In genomic region chr11:117428186-117428855, GRCh38 we compare ENCODE assay signal across 19 cellular contexts.
DNase-seq lines count a peak whose midpoint lies in the region; TF ChIP-seq lines count a peak whose summit lies in the region.
"Had no signal": no experiment of that assay in that cellular context is flagged by ENCODE, and none has a peak within 500 bp of the region (broad histone marks: within the 10 kb centered on the region; RNA-seq: fewer than 3 reads in every experiment).

No MANE protein-coding gene starts in this region.

- H3K9me3 ChIP-seq in WERI-Rb-1 (ENCODE audit: severe bottlenecking): no peaks in the 10 kb centered on the region
- H3K9me3 ChIP-seq in endodermal cell (ENCODE audit: control insufficient read depth, low read length): no peaks in the 10 kb centered on the region
- no peaks in the 10 kb centered on the region for H3K9me3 ChIP-seq in neuronal stem cell (replicated peaks in 1 of 2; ENCODE audit: control insufficient read depth in 2 of 2, insufficient read depth in 1 of 2, low read depth in 1 of 2, low read length in 2 of 2)
- H3K9me3 ChIP-seq in mammary epithelial cell (replicated peaks; ENCODE audit: insufficient read depth, low read length): no peaks in the 10 kb centered on the region
- no peaks in the 10 kb centered on the region for H3K9me3 ChIP-seq in stomach
- H3K9me3 ChIP-seq: MG63 had no signal

- TF ChIP-seq CTCF in WERI-Rb-1 (IDR thresholded peaks at IDR 0.05; ENCODE audit: low read depth, low read length) (no peak), endodermal cell (conservative IDR thresholded peaks at IDR 0.05) (no peak), mammary epithelial cell (conservative IDR thresholded peaks at IDR 0.05 in 1 of 2, IDR thresholded peaks at IDR 0.05 in 1 of 2; ENCODE audit: extremely low read depth in 1 of 2, insufficient read depth in 1 of 2, low read depth in 1 of 2, low read length in 2 of 2) (no peak), stomach (IDR thresholded peaks at IDR 0.05) (no peak)

- no peak overlapping the region for H4K8ac ChIP-seq in neuronal stem cell (ENCODE audit: low read depth, low read length)

- no peak overlapping the region for H3K4me3 ChIP-seq in WERI-Rb-1 (ENCODE audit: low read depth, low read length)
- no peak overlapping the region for H3K4me3 ChIP-seq in endodermal cell (ENCODE audit: low read length)
- H3K4me3 ChIP-seq in neuronal stem cell (ENCODE audit: low read length in 2 of 2): no peak overlapping the region
- H3K4me3 ChIP-seq in mammary epithelial cell (replicated peaks in 1 of 3; ENCODE audit: insufficient read depth in 1 of 3, low read depth in 2 of 3, low read length in 3 of 3): no peak overlapping the region
- no peak overlapping the region for H3K4me3 ChIP-seq in stomach
- H3K4me3 ChIP-seq: MG63, PC-9 had no signal

- intact Hi-C loops in mammary epithelial cell (cut with micrococcal nuclease): loop anchor here (10.0 kb wide), 1 partner anchor 166 kb away; no protein-coding TSS in a partner anchor
- intact Hi-C loops in stomach (cut with DNase I; ENCODE audit: low total_unique reads): loop anchor here (5.0 to 10.0 kb wide), 2 partner anchors 366 to 389 kb away; partner anchors contain the start of gene DSCAML1

- H4K20me1 ChIP-seq in mammary epithelial cell (ENCODE audit: insufficient read depth, low read length): no peaks in the 10 kb centered on the region

- no peaks in the 10 kb centered on the region for H3K79me2 ChIP-seq in mammary epithelial cell (ENCODE audit: insufficient read depth, low read length)

- no peaks in the 10 kb centered on the region for H3K36me3 Mint-ChIP-seq in endodermal cell (ENCODE audit: low read depth)
- H3K36me3 Mint-ChIP-seq: CD8-positive, alpha-beta T cell had no signal

- H3K4me1 Mint-ChIP-seq in endodermal cell: peaks cover 30% of the 10 kb centered on the region

- H3K27me3 Mint-ChIP-seq in endodermal cell (ENCODE audit: insufficient read depth): peaks cover 31% of the 10 kb centered on the region

- H3K4me1 ChIP-seq in endodermal cell (ENCODE audit: control insufficient read depth, insufficient read depth, low read length): peaks cover 7% of the 10 kb centered on the region
- H3K4me1 ChIP-seq in neuronal stem cell (ENCODE audit: control insufficient read depth in 2 of 2, insufficient read depth in 1 of 2, low read depth in 1 of 2, low read length in 2 of 2): peaks cover 9 to 15% of the 10 kb centered on the region in 2 donors
- no peaks in the 10 kb centered on the region for H3K4me1 ChIP-seq in mammary epithelial cell (ENCODE audit: insufficient read depth, low read length)
- H3K4me1 ChIP-seq in stomach: peaks cover 0 to 9% (median 7%) of the 10 kb centered on the region in 4 donors

- BruUV-seq in mammary epithelial cell (replicated peaks; lab: Mats Ljungman, UMichigan): no TSS peak

- H3K27ac ChIP-seq in WERI-Rb-1: peak overlapping the region; percentile 68
- no peak overlapping the region for H3K27ac ChIP-seq in endodermal cell (ENCODE audit: low read depth, low read length)
- H3K27ac ChIP-seq in neuronal stem cell (replicated peaks; ENCODE audit: low read length): no peak overlapping the region
- H3K27ac ChIP-seq in mammary epithelial cell (ENCODE audit: insufficient read depth, low read depth, low read length): no peak overlapping the region
- no peak overlapping the region for H3K27ac ChIP-seq in stomach
- H3K27ac ChIP-seq: C4-2B, PC-9 had no signal

- H3K4me3 Mint-ChIP-seq in endodermal cell: no peak overlapping the region
- H3K4me3 Mint-ChIP-seq: CD8-positive, alpha-beta T cell had no signal

- H2BK120ac ChIP-seq in neuronal stem cell (ENCODE audit: low read depth, low read length): no peak overlapping the region

- no peak overlapping the region for H2AFZ ChIP-seq in neuronal stem cell (ENCODE audit: low read length)
- H2AFZ ChIP-seq in mammary epithelial cell (ENCODE audit: low read depth, low read length): no peak overlapping the region
- H2AFZ ChIP-seq: PC-9 had no signal

- dilution Hi-C loops in mammary epithelial cell (cut with HindIII; ENCODE audit: low sequenced_read_pairs): loop anchor here (5.0 to 10.0 kb wide), 2 partner anchors 34 to 286 kb away; no protein-coding TSS in a partner anchor

- no peaks in the 10 kb centered on the region for H3K79me1 ChIP-seq in neuronal stem cell (ENCODE audit: low read depth, low read length)

- H3K27ac Mint-ChIP-seq in endodermal cell: no peak overlapping the region
- H3K27ac Mint-ChIP-seq: CD8-positive, alpha-beta T cell had no signal

- H3K27me3 ChIP-seq in WERI-Rb-1 (ENCODE audit: insufficient read depth, low read depth, severe bottlenecking) (no peaks in the 10 kb centered on the region), endodermal cell (ENCODE audit: control insufficient read depth, insufficient read depth, low read length, poor library complexity, severe bottlenecking) (peaks cover 29% of the 10 kb centered on the region), neuronal stem cell (ENCODE audit: control insufficient read depth in 3 of 3, insufficient read depth in 3 of 3, low read depth in 1 of 3, low read length in 3 of 3) (peaks cover 0 to 50% (median 3%) of the 10 kb centered on the region in 3 experiments), mammary epithelial cell (ENCODE audit: insufficient read depth, low read length) (peaks cover 4% of the 10 kb centered on the region), stomach (peaks cover 0 to 16% (median 0%) of the 10 kb centered on the region in 3 donors)

- H3K14ac ChIP-seq in neuronal stem cell (ENCODE audit: low read length): no peak overlapping the region

- no peaks in the 10 kb centered on the region for H3K9me3 Mint-ChIP-seq in endodermal cell
- H3K9me3 Mint-ChIP-seq: CD8-positive, alpha-beta T cell had no signal

- H3K18ac ChIP-seq in neuronal stem cell (ENCODE audit: low read length): peak overlapping the region; percentile 36

- 93 to 94% methylated on average over 18 to 32 of the region's 32 CpGs for WGBS in endodermal cell (ENCODE audit: insufficient coverage in 1 of 2, insufficient read length in 1 of 2), 2 experiments
- WGBS in neuronal stem cell (ENCODE audit: extremely low coverage in 2 of 2, insufficient read length in 2 of 2, insufficient replicate concordance in 1 of 2), 2 donors: 100% methylated on average over 2 of the region's 32 CpGs; no CpG with 5 or more reads in 1 of the 2 donors
- WGBS in mammary epithelial cell (ENCODE audit: low coverage, missing lambda C conversion rate): 84% methylated on average over 18 of the region's 32 CpGs
- WGBS in stomach, 5 donors: 73 to 85% (median 80%) methylated on average over 23 to 32 of the region's 32 CpGs

- H3K23ac ChIP-seq in neuronal stem cell (ENCODE audit: low read depth, low read length, poor library complexity): no peak overlapping the region

- H3K4me2 ChIP-seq in neuronal stem cell (ENCODE audit: insufficient read depth, low read length, poor library complexity, severe bottlenecking): no peak overlapping the region
- H3K4me2 ChIP-seq in mammary epithelial cell (ENCODE audit: insufficient read depth, low read depth, low read length): no peak overlapping the region
- H3K4me2 ChIP-seq: PC-9 had no signal

- no peak overlapping the region for H2AK5ac ChIP-seq in neuronal stem cell (ENCODE audit: low read depth, low read length)

- no peak for TF ChIP-seq POLR2A in stomach (IDR thresholded peaks at IDR 0.05)

- in situ Hi-C loops in mammary epithelial cell (cut with MboI; ENCODE audit: low sequenced_read_pairs in 2 of 2): loop anchor here (5.0 to 25.0 kb wide), 3 partner anchors 379 to 516 kb away; partner anchors contain the start of gene TMPRSS13 (in 1 of the 2)

- no peak for TF ChIP-seq EP300 in stomach (IDR thresholded peaks at IDR 0.05)

- DNase-seq in WERI-Rb-1: peak; percentile 3
- DNase-seq in endodermal cell: peak; percentile 57
- DNase-seq in neuronal stem cell (ENCODE audit: low spot score): no peak
- DNase-seq in hippocampal formation (lab: John Stamatoyannopoulos, UW): no peak
- no peak for DNase-seq in mammary epithelial cell
- DNase-seq in stomach: no peak
- DNase-seq in NCI-H446 (lab: John Stamatoyannopoulos, UW): no peak
- DNase-seq: CD8-positive, alpha-beta T cell; DMS 273 treated with DMSO at 0.1 percent for 48 hours; DMS79 treated with DMSO at 0.1 percent for 48 hours; IMR-90; KG1; MG63; NCI-H2029; NCI-H446 treated with DMSO at 0.1 percent for 48 hours; NCI-H526; PC-9; SHP77 had no signal

- no peak overlapping the region for H2BK15ac ChIP-seq in neuronal stem cell (ENCODE audit: low read length)

- H2BK5ac ChIP-seq in neuronal stem cell (ENCODE audit: low read length): no peak overlapping the region

- H3K36me3 ChIP-seq in WERI-Rb-1 (no peaks in the 10 kb centered on the region), endodermal cell (ENCODE audit: control insufficient read depth, insufficient read depth, low read length) (no peaks in the 10 kb centered on the region), neuronal stem cell (replicated peaks in 1 of 2; ENCODE audit: control insufficient read depth in 2 of 2, insufficient read depth in 2 of 2, low read length in 2 of 2) (no peaks in the 10 kb centered on the region), mammary epithelial cell (ENCODE audit: insufficient read depth, low read length) (no peaks in the 10 kb centered on the region), stomach (peaks cover 0 to 30% (median 2%) of the 10 kb centered on the region in 4 donors)
- H3K36me3 ChIP-seq: MG63 had no signal

- H2BK12ac ChIP-seq in neuronal stem cell (ENCODE audit: low read length): no peak overlapping the region

- no peak overlapping the region for H3K9ac ChIP-seq in endodermal cell (ENCODE audit: extremely low read depth, low read length, poor library complexity, severe bottlenecking)
- H3K9ac ChIP-seq in neuronal stem cell (ENCODE audit: low read depth, low read length, poor library complexity): no peak overlapping the region
- H3K9ac ChIP-seq in mammary epithelial cell (ENCODE audit: insufficient read depth, low read length): no peak overlapping the region

- H3K4ac ChIP-seq in neuronal stem cell (ENCODE audit: low read length): no peak overlapping the region

- H4K91ac ChIP-seq in neuronal stem cell (ENCODE audit: low read depth, low read length, poor library complexity): no peak overlapping the region

- CTCF ChIA-PET in mammary epithelial cell (lab: Charles Lee; ENCODE audit: low non-redundant PET): no interaction called here

Comparison
In these comparisons a context has a peak if more than half of its experiments do, and no peak if none do; other contexts are left out.
1. DNase-seq: peak in WERI-Rb-1 (single experiment) and endodermal cell (single experiment); none in neuronal stem cell (single experiment), hippocampal formation (0 of 2), mammary epithelial cell (single experiment), stomach (single experiment) and NCI-H446 (0 of 2).